22 cellular contexts compared by ENCODE assay signal in genomic region chr18:25647404-25647803, GRCh38.
DNase-seq lines count a peak whose midpoint lies in the region; ATAC-seq and TF ChIP-seq lines count a peak whose summit lies in the region.
"Had no signal": no experiment of that assay in that cellular context is flagged by ENCODE, and none has a peak within 500 bp of the region (broad histone marks: within the 10 kb centered on the region; RNA-seq: fewer than 3 reads in every experiment).

No MANE protein-coding gene starts in this region.

- H3K27me3 ChIP-seq in upper lobe of left lung = no peaks in the 10 kb centered on the region
- H3K27me3 ChIP-seq: BE2C, BLaER1 had no signal

- no peak overlapping the region for H3K27ac Mint-ChIP-seq in effector memory CD8-positive, alpha-beta T cell
- H3K27ac Mint-ChIP-seq in natural killer cell treated with Interleukin-12 subunit alpha and Interleukin-12 subunit beta and Interleukin-15 and Interleukin-18, amount 100 ng/mL, for 72 hours = peak overlapping the region in 1 of 2 donors; percentile 78
- H3K27ac Mint-ChIP-seq: CD4-positive, alpha-beta memory T cell; CD4-positive, CD25-positive, alpha-beta regulatory T cell had no signal

- DNase-seq in effector memory CD8-positive, alpha-beta T cell = no peak
- DNase-seq in myocyte (ENCODE audit: low read depth) (peak; percentile 7), NCI-H510A (lab: John Stamatoyannopoulos, UW) (no peak), upper lobe of left lung (no peak), C1 segment of cervical spinal cord (lab: John Stamatoyannopoulos, UW) (no peak)
- no peak for DNase-seq in natural killer cell treated with Interleukin-12 subunit alpha and Interleukin-12 subunit beta and Interleukin-15 and Interleukin-18, amount 100 ng/mL, for 72 hours (ENCODE audit: low spot score)
- DNase-seq: 8988T; ACHN; BE2C; CD4-positive, alpha-beta memory T cell; CD4-positive, CD25-positive, alpha-beta regulatory T cell; CD8-positive, alpha-beta memory T cell; COR-L47; DMS 273 treated with DMSO at 0.1 percent for 48 hours; DMS153; DMS79; DND-41; GDM1 had no signal

- no peaks in the 10 kb centered on the region for H3K9me3 Mint-ChIP-seq in effector memory CD8-positive, alpha-beta T cell
- no peaks in the 10 kb centered on the region for H3K9me3 Mint-ChIP-seq in natural killer cell treated with Interleukin-12 subunit alpha and Interleukin-12 subunit beta and Interleukin-15 and Interleukin-18, amount 100 ng/mL, for 72 hours

- no peak for TF ChIP-seq POLR2A in upper lobe of left lung (IDR thresholded peaks at IDR 0.05)

- no peak overlapping the region for H3K4me3 Mint-ChIP-seq in effector memory CD8-positive, alpha-beta T cell
- H3K4me3 Mint-ChIP-seq in natural killer cell treated with Interleukin-12 subunit alpha and Interleukin-12 subunit beta and Interleukin-15 and Interleukin-18, amount 100 ng/mL, for 72 hours = peak overlapping the region; percentile 18
- H3K4me3 Mint-ChIP-seq: CD4-positive, alpha-beta memory T cell; CD4-positive, CD25-positive, alpha-beta regulatory T cell; CD8-positive, alpha-beta memory T cell had no signal

- H3K36me3 Mint-ChIP-seq in effector memory CD8-positive, alpha-beta T cell (ENCODE audit: insufficient read depth) = no peaks in the 10 kb centered on the region
- H3K36me3 Mint-ChIP-seq in natural killer cell treated with Interleukin-12 subunit alpha and Interleukin-12 subunit beta and Interleukin-15 and Interleukin-18, amount 100 ng/mL, for 72 hours = no peaks in the 10 kb centered on the region
- H3K36me3 Mint-ChIP-seq: CD4-positive, alpha-beta memory T cell; CD4-positive, CD25-positive, alpha-beta regulatory T cell; CD8-positive, alpha-beta memory T cell had no signal

- peak; percentile 29 for ATAC-seq in effector memory CD8-positive, alpha-beta T cell (replicated peaks)
- peak in 1 of 2 donors; percentile 57 for ATAC-seq in natural killer cell treated with Interleukin-12 subunit alpha and Interleukin-12 subunit beta and Interleukin-15 and Interleukin-18, amount 100 ng/mL, for 72 hours
- ATAC-seq in upper lobe of left lung (ENCODE audit: low FRiP score in 2 of 2) = no peak
- ATAC-seq in HG03571 (IDR thresholded peaks at IDR 0.05; ENCODE audit: unreplicated experiment) = no peak
- ATAC-seq: GM12878 had no signal

- whole genome bisulfite sequencing in upper lobe of left lung, 2 donors = 90 to 98% methylated on average over 3 of the region's 3 CpGs

- no peaks in the 10 kb centered on the region for H3K27me3 Mint-ChIP-seq in effector memory CD8-positive, alpha-beta T cell
- H3K27me3 Mint-ChIP-seq in natural killer cell treated with Interleukin-12 subunit alpha and Interleukin-12 subunit beta and Interleukin-15 and Interleukin-18, amount 100 ng/mL, for 72 hours = no peaks in the 10 kb centered on the region
- H3K27me3 Mint-ChIP-seq: CD4-positive, alpha-beta memory T cell; CD4-positive, CD25-positive, alpha-beta regulatory T cell; CD8-positive, alpha-beta memory T cell had no signal

- no peaks in the 10 kb centered on the region for H3K9me3 ChIP-seq in upper lobe of left lung
- H3K9me3 ChIP-seq: BE2C, BLaER1 had no signal

- H3K36me3 ChIP-seq in upper lobe of left lung = no peaks in the 10 kb centered on the region
- H3K36me3 ChIP-seq: BE2C, BLaER1 had no signal

- H3K27ac ChIP-seq in upper lobe of left lung = no peak overlapping the region
- H3K27ac ChIP-seq: BLaER1, C4-2B had no signal

- no peaks in the 10 kb centered on the region for H3K4me1 ChIP-seq in upper lobe of left lung
- H3K4me1 ChIP-seq: BE2C, BLaER1 had no signal

- TF ChIP-seq CTCF in upper lobe of left lung (IDR thresholded peaks at IDR 0.05) = no peak

- no peak overlapping the region for H3K4me3 ChIP-seq in upper lobe of left lung
- H3K4me3 ChIP-seq: BLaER1, GM12878 had no signal

- no peak for TF ChIP-seq EP300 in upper lobe of left lung (IDR thresholded peaks at IDR 0.05)

- H3K4me1 Mint-ChIP-seq in effector memory CD8-positive, alpha-beta T cell (ENCODE audit: low read depth in 2 of 2) = no peaks in the 10 kb centered on the region
- H3K4me1 Mint-ChIP-seq in natural killer cell treated with Interleukin-12 subunit alpha and Interleukin-12 subunit beta and Interleukin-15 and Interleukin-18, amount 100 ng/mL, for 72 hours (ENCODE audit: low read depth in 2 of 2) = peaks cover 12 to 33% of the 10 kb centered on the region in 2 donors
- H3K4me1 Mint-ChIP-seq: CD4-positive, alpha-beta memory T cell; CD4-positive, CD25-positive, alpha-beta regulatory T cell; CD8-positive, alpha-beta memory T cell had no signal
